ENCODE assay signal across 8 cellular contexts in the genomic region with DNA sequence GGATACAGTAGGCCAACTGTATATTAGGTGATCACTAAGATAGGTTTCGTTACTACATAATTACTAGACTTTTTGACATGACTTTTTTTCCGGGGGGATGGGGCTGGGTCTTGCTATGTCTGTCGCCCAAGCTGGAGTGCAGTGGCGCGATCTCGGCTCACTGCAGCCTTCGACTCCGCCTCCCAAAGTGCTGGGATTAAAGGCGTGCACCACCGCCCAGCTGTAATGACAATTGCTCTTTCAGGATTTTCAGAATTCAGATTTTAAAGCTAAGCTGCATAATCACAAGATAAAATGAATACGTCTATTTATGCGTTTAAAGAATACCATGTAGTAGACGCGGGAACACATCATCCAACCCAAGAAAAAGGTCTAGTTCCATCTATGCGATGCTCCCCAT. TPM values are rescaled to one million over a fixed set of nuclear protein-coding genes. Genes with fewer than 3 reads are reported as not detected.
DNase-seq lines count a peak whose midpoint lies in the region; ATAC-seq lines count a peak whose summit lies in the region.

No MANE protein-coding gene starts in this region.

- H3F3A ChIP-seq in GM23248 (ENCODE audit: insufficient read depth) = peaks cover 27% of the 10 kb centered on the region

- peak overlapping the region; percentile 94 for H2BK5ac ChIP-seq in trophoblast cell (ENCODE audit: low read depth, low read length, poor library complexity)

- H3K27ac ChIP-seq in GM23248 (peak overlapping the region; percentile 97), SJSA1 (peak overlapping the region; percentile 97; the same call in 1 of the 2 replicates), esophagus (ENCODE audit: low read depth in 2 of 2, low read length in 1 of 2) (peak overlapping the region; percentile 96 to 100), trophoblast cell (ENCODE audit: low read depth, low read length) (peak overlapping the region; percentile 99)

- H3K36me3 ChIP-seq in GM23248 (ENCODE audit: low read depth) = peaks cover 13% of the 10 kb centered on the region; the same call in 1 of the 2 replicates
- peaks cover 46% of the 10 kb centered on the region for H3K36me3 ChIP-seq in SJSA1
- H3K36me3 ChIP-seq in esophagus (ENCODE audit: control insufficient read depth in 2 of 2, insufficient read depth in 2 of 2, low read length in 1 of 2) = peaks cover 0 to 5% of the 10 kb centered on the region in 2 donors
- peaks cover 9 to 21% of the 10 kb centered on the region in 2 experiments for H3K36me3 ChIP-seq in trophoblast cell (ENCODE audit: control insufficient read depth in 1 of 2, insufficient read depth in 2 of 2, low read length in 2 of 2)

- peak; percentile 51 for DNase-seq in GM23248
- DNase-seq in SJSA1 (ENCODE audit: low read depth in 1 of 2, low spot score in 2 of 2) = no peak
- DNase-seq in trophoblast cell = no peak
- DNase-seq in NCI-H226 = no peak

- in situ Hi-C loops in GM23248 (cut with MboI) = no loop called here

- H4K8ac ChIP-seq in trophoblast cell (ENCODE audit: low read depth, low read length) = peak overlapping the region; percentile 96

- H3K18ac ChIP-seq in trophoblast cell (ENCODE audit: low read length) = peak overlapping the region; percentile 98

- H2AK5ac ChIP-seq in trophoblast cell (ENCODE audit: low read length) = peak overlapping the region; percentile 8

- H3K9me3 ChIP-seq in GM23248 (ENCODE audit: low read depth) (no peaks in the 10 kb centered on the region), SJSA1 (replicated peaks) (no peaks in the 10 kb centered on the region), esophagus (ENCODE audit: control insufficient read depth in 2 of 2, insufficient read depth in 1 of 2, low read depth in 1 of 2, low read length in 1 of 2) (no peaks in the 10 kb centered on the region), trophoblast cell (ENCODE audit: insufficient read depth, low read depth, low read length) (no peaks in the 10 kb centered on the region)

- peak overlapping the region; percentile 95 for H4K91ac ChIP-seq in trophoblast cell (ENCODE audit: low read depth, low read length)

- H3K4me1 ChIP-seq in GM23248 (ENCODE audit: insufficient read depth) (peaks cover 21% of the 10 kb centered on the region), SJSA1 (replicated peaks) (no peaks in the 10 kb centered on the region), esophagus (ENCODE audit: control insufficient read depth in 2 of 2, insufficient read depth in 2 of 2, low read length in 1 of 2) (peaks cover 0 to 8% of the 10 kb centered on the region in 2 donors), trophoblast cell (ENCODE audit: control insufficient read depth in 1 of 2, insufficient read depth in 2 of 2, low read length in 2 of 2) (peaks cover 5 to 20% of the 10 kb centered on the region in 2 experiments)

- H2BK12ac ChIP-seq in trophoblast cell (ENCODE audit: low read length) = no peak overlapping the region

- H3K14ac ChIP-seq in trophoblast cell (ENCODE audit: low read length) = peak overlapping the region; percentile 72

- peak overlapping the region; percentile 91 for H3K4me3 ChIP-seq in GM23248
- H3K4me3 ChIP-seq in SJSA1 = peak overlapping the region; percentile 69
- peak overlapping the region; percentile 77 to 96 for H3K4me3 ChIP-seq in esophagus (ENCODE audit: low read depth in 1 of 2, low read length in 2 of 2)
- H3K4me3 ChIP-seq in trophoblast cell (ENCODE audit: low read depth, low read length) = peak overlapping the region; percentile 97

- H4K20me1 ChIP-seq in GM23248 (ENCODE audit: insufficient read depth) = no peaks in the 10 kb centered on the region; the same call in 1 of the 2 replicates

- H3K79me2 ChIP-seq in GM23248 (ENCODE audit: insufficient read depth) (peaks cover 81% of the 10 kb centered on the region), trophoblast cell (ENCODE audit: control insufficient read depth, insufficient read depth, low read length, poor library complexity) (peaks cover 25% of the 10 kb centered on the region)

- H3K4me2 ChIP-seq in GM23248 (ENCODE audit: unreplicated experiment) = peak overlapping the region; percentile 81
- peak overlapping the region; percentile 79 for H3K4me2 ChIP-seq in trophoblast cell (ENCODE audit: low read length)

- H2BK120ac ChIP-seq in trophoblast cell (ENCODE audit: insufficient read depth, low read length, poor library complexity) = no peak overlapping the region

- peaks cover 17% of the 10 kb centered on the region for H3K79me1 ChIP-seq in trophoblast cell (ENCODE audit: low read length)

- H3K9ac ChIP-seq in GM23248 (peak overlapping the region; percentile 96), trophoblast cell (ENCODE audit: low read length) (peak overlapping the region; percentile 90)

- H2AFZ ChIP-seq in GM23248 (peak overlapping the region; percentile 65), trophoblast cell (ENCODE audit: insufficient read depth, low read length, poor library complexity) (peak overlapping the region; percentile 69)

- no peak overlapping the region for H3K23ac ChIP-seq in trophoblast cell (ENCODE audit: low read length)

- WGBS in GM23248 (ENCODE audit: low coverage in 1 of 2, low lambda C conversion rate in 2 of 2, missing lambda C conversion rate in 2 of 2), 2 experiments = 3% methylated on average over 15 of the region's 15 CpGs
- WGBS in esophagus, 2 donors = 4% methylated on average over 15 of the region's 15 CpGs
- WGBS in trophoblast cell (ENCODE audit: extremely low coverage, insufficient coverage, insufficient read length) = no CpG with 5 or more reads among the region's 15 CpGs

- no peaks in the 10 kb centered on the region for H3K27me3 ChIP-seq in GM23248 (replicated peaks; ENCODE audit: insufficient read depth)
- H3K27me3 ChIP-seq in SJSA1 (replicated peaks) = no peaks in the 10 kb centered on the region
- H3K27me3 ChIP-seq in esophagus (ENCODE audit: control insufficient read depth in 1 of 2, insufficient read depth in 2 of 2, low read length in 2 of 2) = no peaks in the 10 kb centered on the region
- H3K27me3 ChIP-seq in trophoblast cell (ENCODE audit: insufficient read depth, low read length) = no peaks in the 10 kb centered on the region

- peak overlapping the region; percentile 28 for H3K4ac ChIP-seq in trophoblast cell (ENCODE audit: low read depth, low read length)

- no peaks in the 10 kb centered on the region for H3K9me2 ChIP-seq in GM23248 (ENCODE audit: insufficient read depth)

- ATAC-seq in GM19395 (IDR thresholded peaks at IDR 0.05; ENCODE audit: unreplicated experiment) (no peak), HG03460 (IDR thresholded peaks at IDR 0.05; ENCODE audit: unreplicated experiment) (no peak), GM18861 (IDR thresholded peaks at IDR 0.05; ENCODE audit: unreplicated experiment) (no peak)

- H4K12ac ChIP-seq in trophoblast cell (ENCODE audit: low read depth, low read length) = no peak overlapping the region

RNA-seq across cellular contexts. Expression of a gene that starts 1.0 kb away (rescaled TPM):
- 33.7 and 41.9 TPM in 2 replicates for total RNA-seq in GM23248 (2014; rRNA removed; shearing (Covaris generic))
- polyA plus RNA-seq in GM23248 (2016; fragmentation: Nextera tagmentation; extraction: Ambion mirVana) (41.6 and 42.9 TPM in 2 replicates), esophagus (10 to 100 TPM; 44.5 to 51.4 TPM)
- 61.7 and 88.4 TPM in 2 replicates for total RNA-seq in SJSA1 (2014; rRNA removed; shearing (Covaris generic))
- polyA plus RNA-seq in trophoblast cell (2013) = 144 and 145 TPM in 2 replicates

RNA-seq across cellular contexts. Expression of a gene that starts 8.2 kb away (rescaled TPM):
- 12.8 and 16.5 TPM in 2 replicates for total RNA-seq in GM23248 (2014; rRNA removed; shearing (Covaris generic))
- polyA plus RNA-seq in GM23248 (2016; fragmentation: Nextera tagmentation; extraction: Ambion mirVana) (11.5 and 13.7 TPM in 2 replicates), esophagus (1 to 10 TPM; 4.3 to 5.0 TPM)
- total RNA-seq in SJSA1 (2014; rRNA removed; shearing (Covaris generic)) = 6.2 and 8.1 TPM in 2 replicates
- 11.1 and 11.3 TPM in 2 replicates for polyA plus RNA-seq in trophoblast cell (2013)

RNA-seq across cellular contexts. Expression of a gene that starts 22.3 kb away (rescaled TPM):
- total RNA-seq in GM23248 (2014; rRNA removed; shearing (Covaris generic)) = not detected in 2 replicates
- polyA plus RNA-seq in GM23248 (2016; fragmentation: Nextera tagmentation; extraction: Ambion mirVana) = not detected in 2 replicates
- not detected in 2 replicates for total RNA-seq in SJSA1 (2014; rRNA removed; shearing (Covaris generic))
- polyA plus RNA-seq in esophagus = not detected
- polyA plus RNA-seq in trophoblast cell (2013) = not detected in 2 replicates

RNA-seq across cellular contexts. Expression of a gene that starts 59.7 kb away (rescaled TPM):
- 32.1 and 34.3 TPM in 2 replicates for total RNA-seq in GM23248 (2014; rRNA removed; shearing (Covaris generic))
- polyA plus RNA-seq in GM23248 (2016; fragmentation: Nextera tagmentation; extraction: Ambion mirVana) (71.6 and 72.0 TPM in 2 replicates), esophagus (10 to 100 TPM in 1 of 2 donors, 1 to 10 TPM in 1; 9.8 to 29.4 TPM)
- 77.6 and 87.4 TPM in 2 replicates for total RNA-seq in SJSA1 (2014; rRNA removed; shearing (Covaris generic))
- 43.9 and 45.1 TPM in 2 replicates for polyA plus RNA-seq in trophoblast cell (2013)
